Comparison of ENCODE assay signal across 1 cellular context in the genomic region with DNA sequence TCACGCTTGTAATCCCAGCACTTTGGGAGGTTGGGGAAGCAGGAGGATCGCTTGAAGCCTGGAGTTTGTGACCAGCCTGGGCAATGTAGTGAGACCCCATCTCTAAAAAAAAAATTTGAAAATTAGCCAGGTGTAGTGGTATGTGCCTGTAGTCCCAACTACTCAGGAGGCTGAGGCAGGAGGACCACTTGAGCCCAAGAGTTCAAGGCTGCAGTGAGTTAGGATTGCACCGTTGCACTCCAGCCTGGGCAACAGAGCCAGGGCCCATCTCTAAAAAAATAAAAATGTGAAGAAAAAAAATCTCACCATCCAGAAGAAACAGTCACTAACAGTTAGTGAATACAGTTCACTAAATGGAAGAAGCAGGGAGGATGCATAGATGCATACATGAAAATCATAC.
TF ChIP-seq lines count a peak whose summit lies in the region.

No MANE protein-coding gene starts in this region.

TF ChIP-seq in K562, 482 proteins besides CTCF, POLR2A, EP300 and RAD21:
- TF ChIP-seq, protein P1, sequence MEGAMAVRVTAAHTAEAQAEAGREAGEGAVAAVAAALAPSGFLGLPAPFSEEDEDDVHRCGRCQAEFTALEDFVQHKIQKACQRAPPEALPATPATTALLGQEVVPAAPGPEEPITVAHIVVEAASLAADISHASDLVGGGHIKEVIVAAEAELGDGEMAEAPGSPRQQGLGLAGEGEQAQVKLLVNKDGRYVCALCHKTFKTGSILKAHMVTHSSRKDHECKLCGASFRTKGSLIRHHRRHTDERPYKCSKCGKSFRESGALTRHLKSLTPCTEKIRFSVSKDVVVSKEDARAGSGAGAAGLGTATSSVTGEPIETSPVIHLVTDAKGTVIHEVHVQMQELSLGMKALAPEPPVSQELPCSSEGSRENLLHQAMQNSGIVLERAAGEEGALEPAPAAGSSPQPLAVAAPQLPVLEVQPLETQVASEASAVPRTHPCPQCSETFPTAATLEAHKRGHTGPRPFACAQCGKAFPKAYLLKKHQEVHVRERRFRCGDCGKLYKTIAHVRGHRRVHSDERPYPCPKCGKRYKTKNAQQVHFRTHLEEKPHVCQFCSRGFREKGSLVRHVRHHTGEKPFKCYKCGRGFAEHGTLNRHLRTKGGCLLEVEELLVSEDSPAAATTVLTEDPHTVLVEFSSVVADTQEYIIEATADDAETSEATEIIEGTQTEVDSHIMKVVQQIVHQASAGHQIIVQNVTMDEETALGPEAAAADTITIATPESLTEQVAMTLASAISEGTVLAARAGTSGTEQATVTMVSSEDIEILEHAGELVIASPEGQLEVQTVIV (CRISPR knock-in tag; IDR thresholded peaks at IDR 0.05; ENCODE audit: borderline replicate concordance): no peak
- TF ChIP-seq MCM7 (IDR thresholded peaks at IDR 0.05) (no peak), RBM15 (IDR thresholded peaks at IDR 0.05; ENCODE audit: insufficient read depth, low read length) (no peak), E2F3 (CRISPR knock-in tag; IDR thresholded peaks at IDR 0.05) (no peak), KAT2B (IDR thresholded peaks at IDR 0.05; ENCODE audit: low read depth, low read length) (no peak), ZNF121 (CRISPR knock-in tag; conservative IDR thresholded peaks at IDR 0.05) (peak; percentile 82)
